Comparison of ENCODE assay signal across 22 cellular contexts in the genomic region with DNA sequence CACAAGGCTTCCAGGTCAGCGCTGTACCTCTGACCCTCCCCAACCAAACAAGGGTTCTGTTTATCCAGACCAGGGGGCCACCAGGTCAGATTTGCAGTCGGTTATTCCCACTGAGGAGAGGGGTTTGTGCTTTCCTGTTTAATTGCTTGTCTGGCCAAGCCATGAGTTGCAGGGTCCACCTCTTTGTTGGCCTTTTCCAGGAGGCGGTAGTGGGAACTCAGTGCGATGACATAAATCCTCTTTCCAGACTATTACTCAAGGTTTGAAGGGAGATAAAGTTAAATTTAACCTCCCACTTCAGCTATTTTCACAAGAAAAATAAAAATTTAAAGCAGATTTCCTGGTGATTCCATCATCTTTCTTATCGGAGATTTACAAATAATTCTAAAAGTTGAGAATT.
"Had no signal": no experiment of that assay in that cellular context is flagged by ENCODE, and none has a peak within 500 bp of the region (broad histone marks: within the 10 kb centered on the region; RNA-seq: fewer than 3 reads in every experiment).

No MANE protein-coding gene starts in this region.

- H3K4me3 ChIP-seq: esophagus muscularis mucosa, left lung, lung, sigmoid colon, skin epidermis, testis had no signal

- ATAC-seq: effector memory CD8-positive, alpha-beta T cell; foreskin keratinocyte; left lung; stimulated activated naive B cell treated with anti-CD40 and anti-IgM and Interleukin-4, amounts not matched to agents 10 μg/mL and 1 μg/mL and 100 μg/mL, for 72 hours; stimulated activated naive CD8-positive, alpha-beta T cell treated with anti-CD3 and anti-CD28 coated beads, Interleukin-15, amount 100 ng/mL, for 72 hours had no signal

- H3K4me1 ChIP-seq: foreskin keratinocyte, left lung, sigmoid colon, testis had no signal

- H3K27me3 ChIP-seq: esophagus muscularis mucosa, foreskin keratinocyte, left lung, sigmoid colon, testis had no signal

- H3K9me3 Mint-ChIP-seq: dendritic cell treated with granulocyte-macrophage colony-stimulating factor and Interleukin-4, amounts not matched to agents 40 ng/mL and 50 ng/mL, for 4 days; effector memory CD8-positive, alpha-beta T cell; naive B cell; nephron; stimulated activated naive B cell treated with anti-CD40 and anti-IgM and Interleukin-4, amounts not matched to agents 10 μg/mL and 1 μg/mL and 100 μg/mL, for 72 hours; stimulated activated naive CD8-positive, alpha-beta T cell treated with anti-CD3 and anti-CD28 coated beads, Interleukin-15, amount 100 ng/mL, for 72 hours had no signal

- H3K4me1 Mint-ChIP-seq: naive B cell; stimulated activated naive B cell treated with anti-CD40 and anti-IgM and Interleukin-4, amounts not matched to agents 10 μg/mL and 1 μg/mL and 100 μg/mL, for 72 hours; stimulated activated naive CD8-positive, alpha-beta T cell treated with anti-CD3 and anti-CD28 coated beads, Interleukin-15, amount 100 ng/mL, for 72 hours had no signal

- H3K9me3 ChIP-seq: esophagus muscularis mucosa, left lung, sigmoid colon, testis had no signal

- H3K36me3 ChIP-seq: esophagus muscularis mucosa, left lung, sigmoid colon had no signal

- H3K4me3 Mint-ChIP-seq: dendritic cell treated with granulocyte-macrophage colony-stimulating factor and Interleukin-4, amounts not matched to agents 40 ng/mL and 50 ng/mL, for 4 days; effector memory CD8-positive, alpha-beta T cell; naive B cell; nephron; stimulated activated naive B cell treated with anti-CD40 and anti-IgM and Interleukin-4, amounts not matched to agents 10 μg/mL and 1 μg/mL and 100 μg/mL, for 72 hours; stimulated activated naive CD8-positive, alpha-beta T cell treated with anti-CD3 and anti-CD28 coated beads, Interleukin-15, amount 100 ng/mL, for 72 hours had no signal

- H3K27ac Mint-ChIP-seq: dendritic cell treated with granulocyte-macrophage colony-stimulating factor and Interleukin-4, amounts not matched to agents 40 ng/mL and 50 ng/mL, for 4 days; effector memory CD8-positive, alpha-beta T cell; naive B cell; nephron; stimulated activated naive B cell treated with anti-CD40 and anti-IgM and Interleukin-4, amounts not matched to agents 10 μg/mL and 1 μg/mL and 100 μg/mL, for 72 hours; stimulated activated naive CD8-positive, alpha-beta T cell treated with anti-CD3 and anti-CD28 coated beads, Interleukin-15, amount 100 ng/mL, for 72 hours had no signal

- H3K27ac ChIP-seq: epithelial cell of prostate, esophagus muscularis mucosa, foreskin keratinocyte, left lung, parathyroid adenoma, sigmoid colon, skin epidermis, testis had no signal

- H3K36me3 Mint-ChIP-seq: naive B cell; stimulated activated naive B cell treated with anti-CD40 and anti-IgM and Interleukin-4, amounts not matched to agents 10 μg/mL and 1 μg/mL and 100 μg/mL, for 72 hours had no signal

- H3K27me3 Mint-ChIP-seq: dendritic cell treated with granulocyte-macrophage colony-stimulating factor and Interleukin-4, amounts not matched to agents 40 ng/mL and 50 ng/mL, for 4 days; effector memory CD8-positive, alpha-beta T cell; stimulated activated naive CD8-positive, alpha-beta T cell treated with anti-CD3 and anti-CD28 coated beads, Interleukin-15, amount 100 ng/mL, for 72 hours had no signal

- DNase-seq: central memory CD4-positive, alpha-beta T cell; effector memory CD8-positive, alpha-beta T cell; foreskin keratinocyte; hypothalamus; left lung; mesenchymal stem cell; midbrain; naive B cell; sigmoid colon; stimulated activated CD4-positive, alpha-beta T cell treated with anti-CD3 and anti-CD28 coated beads, Interleukin-2, amount 100 ng/mL, for 24 hours; stimulated activated CD4-positive, alpha-beta T cell treated with anti-CD3 and anti-CD28 coated beads, Interleukin-4, amount 100 ng/mL, for 4 hours; stimulated activated naive B cell treated with anti-CD40 and anti-IgM and Interleukin-4, amounts not matched to agents 10 μg/mL and 1 μg/mL and 100 μg/mL, for 72 hours; stimulated activated naive CD8-positive, alpha-beta T cell treated with anti-CD3 and anti-CD28 coated beads, Interleukin-15, amount 100 ng/mL, for 72 hours; testis; trophoblast cell had no signal
